Comparison of ENCODE assay signal across 16 cellular contexts in genomic region chr3:79306939-79307590, GRCh38.
"Had no signal": no experiment of that assay in that cellular context is flagged by ENCODE, and none has a peak within 500 bp of the region (broad histone marks: within the 10 kb centered on the region; RNA-seq: fewer than 3 reads in every experiment).

No MANE protein-coding gene starts in this region.

- H3K4me3 Mint-ChIP-seq: activated CD8-positive, alpha-beta memory T cell treated with anti-CD3 and anti-CD28 coated beads, Interleukin-2, amount 10 ng/mL, durations not matched to agents 7 days and 5 days; activated naive CD8-positive, alpha-beta T cell; activated T-cell treated with anti-CD3 and anti-CD28 coated beads, Interleukin-2, amount 50 U/mL, for 24 hours; endodermal cell; stimulated activated effector memory CD8-positive, alpha-beta T cell treated with anti-CD3 and anti-CD28 coated beads, Interleukin-12 subunit alpha, Interleukin-12 subunit beta, amount 100 ng/mL, for 72 hours; T-helper 17 cell had no signal

- H3K4me3 ChIP-seq: breast epithelium, thyroid gland, uterus had no signal

- H3K27me3 Mint-ChIP-seq: activated CD8-positive, alpha-beta memory T cell treated with anti-CD3 and anti-CD28 coated beads, Interleukin-2, amount 10 ng/mL, durations not matched to agents 7 days and 5 days; activated naive CD8-positive, alpha-beta T cell; activated T-cell treated with anti-CD3 and anti-CD28 coated beads, Interleukin-2, amount 50 U/mL, for 24 hours; T-helper 17 cell had no signal

- H3K4me1 ChIP-seq: breast epithelium, foreskin keratinocyte, uterus had no signal

- H3K4me1 Mint-ChIP-seq: activated CD8-positive, alpha-beta memory T cell treated with anti-CD3 and anti-CD28 coated beads, Interleukin-2, amount 10 ng/mL, durations not matched to agents 7 days and 5 days; stimulated activated effector memory CD8-positive, alpha-beta T cell treated with anti-CD3 and anti-CD28 coated beads, Interleukin-12 subunit alpha, Interleukin-12 subunit beta, amount 100 ng/mL, for 72 hours; T-helper 17 cell had no signal

- H3K27ac Mint-ChIP-seq: activated CD8-positive, alpha-beta memory T cell treated with anti-CD3 and anti-CD28 coated beads, Interleukin-2, amount 10 ng/mL, durations not matched to agents 7 days and 5 days; activated naive CD8-positive, alpha-beta T cell; activated T-cell treated with anti-CD3 and anti-CD28 coated beads, Interleukin-2, amount 50 U/mL, for 24 hours; endodermal cell; stimulated activated effector memory CD8-positive, alpha-beta T cell treated with anti-CD3 and anti-CD28 coated beads, Interleukin-12 subunit alpha, Interleukin-12 subunit beta, amount 100 ng/mL, for 72 hours; T-helper 17 cell had no signal

- DNase-seq: activated CD4-positive, alpha-beta T cell treated with anti-CD3 and anti-CD28 coated beads, Interleukin-2, amount 50 U/mL, for 1 hour; activated CD4-positive, CD25-positive, alpha-beta regulatory T cell; activated CD8-positive, alpha-beta memory T cell treated with anti-CD3 and anti-CD28 coated beads, Interleukin-2, amount 10 ng/mL, durations not matched to agents 7 days and 5 days; activated gamma-delta T cell; activated T-cell treated with anti-CD3 and anti-CD28 coated beads, Interleukin-2, amount 50 U/mL, for 24 hours; endodermal cell; foreskin keratinocyte; head of caudate nucleus; left ventricle myocardium superior; T-helper 17 cell; thyroid gland; uterus had no signal

- H3K36me3 ChIP-seq: breast epithelium, thyroid gland, uterus had no signal

- H3K9me3 ChIP-seq: breast epithelium, thyroid gland, uterus had no signal

- ATAC-seq: activated CD8-positive, alpha-beta memory T cell treated with anti-CD3 and anti-CD28 coated beads, Interleukin-2, amount 10 ng/mL, durations not matched to agents 7 days and 5 days; esophagus mucosa; foreskin keratinocyte; left ventricle myocardium superior; stimulated activated effector memory CD8-positive, alpha-beta T cell treated with anti-CD3 and anti-CD28 coated beads, Interleukin-12 subunit alpha, Interleukin-12 subunit beta, amount 100 ng/mL, for 72 hours; T-helper 17 cell had no signal

- H3K27me3 ChIP-seq: breast epithelium, foreskin keratinocyte, thyroid gland, uterus had no signal

- H3K27ac ChIP-seq: breast epithelium, foreskin keratinocyte, thyroid gland, uterus had no signal

- H3K9me3 Mint-ChIP-seq: endodermal cell had no signal

- H3K36me3 Mint-ChIP-seq: activated CD8-positive, alpha-beta memory T cell treated with anti-CD3 and anti-CD28 coated beads, Interleukin-2, amount 10 ng/mL, durations not matched to agents 7 days and 5 days; activated naive CD8-positive, alpha-beta T cell; stimulated activated effector memory CD8-positive, alpha-beta T cell treated with anti-CD3 and anti-CD28 coated beads, Interleukin-12 subunit alpha, Interleukin-12 subunit beta, amount 100 ng/mL, for 72 hours had no signal
